Comparison of ENCODE assay signal across 24 cellular contexts in genomic region chr9:5813837-5814236, GRCh38. TPM values are rescaled to one million over a fixed set of nuclear protein-coding genes. Genes with fewer than 3 reads are reported as not detected.
DNase-seq lines count a peak whose midpoint lies in the region; ATAC-seq and TF ChIP-seq lines count a peak whose summit lies in the region.
"Had no signal": no experiment of that assay in that cellular context is flagged by ENCODE, and none has a peak within 500 bp of the region (broad histone marks: within the 10 kb centered on the region; RNA-seq: fewer than 3 reads in every experiment).

No MANE protein-coding gene starts in this region.

- peaks cover 3% of the 10 kb centered on the region for H3K36me3 ChIP-seq in mucosa of descending colon (ENCODE audit: low read depth)
- H3K36me3 ChIP-seq in A673 (ENCODE audit: insufficient read depth, low read length, poor library complexity, severe bottlenecking), result no peaks in the 10 kb centered on the region

- H3K4me3 ChIP-seq in mucosa of descending colon (no peak overlapping the region), A673 (ENCODE audit: low read depth, low read length, poor library complexity, severe bottlenecking) (no peak overlapping the region)
- H3K4me3 ChIP-seq: BLaER1 treated with 17β-estradiol and CSF1 and Interleukin-3, amounts not matched to agents 10 nM and 100 nM had no signal

- POLR2A ChIA-PET in A673 (lab: Charles Lee; ENCODE audit: low non-redundant PET), result no interaction called here

- ATAC-seq in mucosa of descending colon, result peak; percentile 68

- CTCF ChIA-PET in A673 (lab: Charles Lee), result no interaction called here

- BruUV-seq in A673 (replicated peaks; lab: Mats Ljungman, UMichigan), result no TSS peak

- DNase-seq in ACHN (peak; percentile 18), NCI-H69 (lab: John Stamatoyannopoulos, UW) (peak; percentile 14), epithelial cell of prostate (ENCODE audit: low read depth, low spot score) (peak; percentile 46), mucosa of descending colon (no peak), mucosa of gallbladder (ENCODE audit: low spot score) (no peak), A673 (ENCODE audit: low spot score) (no peak), nucleus accumbens (lab: John Stamatoyannopoulos, UW) (no peak)
- DNase-seq: Caco-2; CD4-positive, alpha-beta memory T cell; DMS 273 treated with DMSO at 0.1 percent for 48 hours; DMS79 treated with DMSO at 0.1 percent for 48 hours; Kasumi-1; MM.1S; NCI-H1048; NCI-H1417 treated with DMSO at 0.1 percent for 48 hours; NCI-H187; NCI-H2107; NCI-H2227 treated with DMSO at 0.1 percent for 48 hours; NCI-H510A treated with DMSO at 0.1 percent for 48 hours; NCI-H774; OCI-M1; SIG-M5; SK-N-SH had no signal

- no peaks in the 10 kb centered on the region for H3K27me3 ChIP-seq in A673 (replicated peaks; ENCODE audit: insufficient read depth, low read depth, low read length, poor library complexity)
- H3K27me3 ChIP-seq: BLaER1 treated with 17β-estradiol and CSF1 and Interleukin-3, amounts not matched to agents 10 nM and 100 nM had no signal

- TF ChIP-seq CTCF in mucosa of descending colon (IDR thresholded peaks at IDR 0.05), result no peak
- no peak for TF ChIP-seq CTCF in A673 (conservative IDR thresholded peaks at IDR 0.05; ENCODE audit: low read depth, low read length)

- in situ Hi-C loops in ACHN (cut with HindIII; ENCODE audit: low pct_ligation_motif_present, low pct_unique_long_range_greater_than_20kb, low sequenced_read_pairs), result no loop called here

- H3K4me1 ChIP-seq in mucosa of descending colon (ENCODE audit: low read depth), result no peaks in the 10 kb centered on the region
- no peaks in the 10 kb centered on the region for H3K4me1 ChIP-seq in A673 (ENCODE audit: insufficient read depth, low read length, poor library complexity, severe bottlenecking)

- H3K9me3 ChIP-seq in mucosa of descending colon (no peaks in the 10 kb centered on the region), A673 (ENCODE audit: low read depth, low read length, poor library complexity, severe bottlenecking) (no peaks in the 10 kb centered on the region)
- H3K9me3 ChIP-seq: BLaER1 treated with 17β-estradiol and CSF1 and Interleukin-3, amounts not matched to agents 10 nM and 100 nM; Caco-2; SK-N-SH had no signal

- intact Hi-C loops in mucosa of descending colon (cut with DNase I, micrococcal nuclease), result no loop called here
- intact Hi-C loops in A673 (cut with micrococcal nuclease; ENCODE audit: unreplicated experiment), result no loop called here

- H3K27ac ChIP-seq in epithelial cell of prostate (peak overlapping the region; percentile 57), A673 (ENCODE audit: low read depth, low read length, poor library complexity, severe bottlenecking) (no peak overlapping the region)
- H3K27ac ChIP-seq: BLaER1 treated with 17β-estradiol and CSF1 and Interleukin-3, amounts not matched to agents 10 nM and 100 nM had no signal

RNA-seq across cellular contexts. Expression of gene ERMP1, which starts 19.1 kb away (rescaled TPM):
- 10 to 100 TPM; 29.5 to 60.6 (median 34.1) TPM for total RNA-seq in mucosa of descending colon
- 61.3 TPM for total RNA-seq in mucosa of gallbladder
- 11.1 and 11.5 TPM in 2 replicates for total RNA-seq in A673 (2021)

Comparison
In these comparisons a context has a peak if more than half of its experiments do, and no peak if none do; other contexts are left out.
1. DNase-seq: peak in ACHN (single experiment), NCI-H69 (single experiment) and epithelial cell of prostate (single experiment); none in mucosa of descending colon (0 of 3), mucosa of gallbladder (single experiment), A673 (single experiment) and nucleus accumbens (0 of 56).